Comparison of ENCODE assay signal across 10 cellular contexts in the genomic region with DNA sequence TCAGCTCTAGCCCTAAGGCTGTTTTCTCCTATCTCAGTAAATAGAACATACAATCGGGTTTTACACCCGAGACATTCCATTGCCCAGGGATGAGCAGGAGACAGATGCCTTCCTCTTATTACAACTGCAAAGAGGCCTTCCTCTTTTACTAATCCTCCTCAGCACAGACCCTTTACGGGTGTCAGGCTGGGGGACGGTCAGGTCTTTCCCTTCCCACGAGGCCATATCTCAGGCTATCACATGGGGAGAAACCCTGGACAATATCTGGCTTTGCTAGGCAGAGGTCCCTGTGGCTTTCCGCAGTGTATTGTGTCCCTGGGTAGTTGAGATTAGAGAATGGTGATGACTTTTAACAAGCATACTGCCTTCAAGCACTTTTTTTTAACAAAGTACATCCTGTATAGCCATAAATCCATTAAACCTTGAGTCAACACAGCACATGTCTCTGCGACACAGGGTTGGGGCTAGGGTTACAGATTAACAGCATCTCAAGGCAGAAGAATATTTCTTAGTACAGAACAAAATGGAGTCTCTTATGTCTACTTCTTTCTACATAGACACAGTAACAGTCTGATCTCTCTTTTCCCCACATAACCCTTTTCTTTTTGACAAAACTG. TPM values are rescaled to one million over a fixed set of nuclear protein-coding genes. Genes with fewer than 3 reads are reported as not detected.
"Had no signal": no experiment of that assay in that cellular context is flagged by ENCODE, and none has a peak within 500 bp of the region (broad histone marks: within the 10 kb centered on the region; RNA-seq: fewer than 3 reads in every experiment).

No MANE protein-coding gene starts in this region.

RNA-seq across cellular contexts. Expression of a gene that starts 49.9 kb away (rescaled TPM):
- total RNA-seq: activated CD4-positive, alpha-beta T cell treated with anti-CD3 and anti-CD28 coated beads for 36 hours; activated CD4-positive, alpha-beta T cell treated with anti-CD3 and anti-CD28 coated beads, Interleukin-2, amount 10 ng/mL, durations not matched to agents 7 days and 5 days; activated CD8-positive, alpha-beta T cell treated with anti-CD3 and anti-CD28 coated beads, Interleukin-2, amount 10 ng/mL, durations not matched to agents 7 days and 5 days; activated naive CD8-positive, alpha-beta T cell treated with anti-CD3 and anti-CD28 coated beads, Interleukin-2, amount 10 ng/mL, durations not matched to agents 7 days and 5 days; activated T-helper 2 cell treated with anti-CD3 and anti-CD28 coated beads, Interferon-gamma antibody, Interleukin-2, Interleukin-4, amounts not matched to agents 10 μg/mL and 5 μg/mL and 100 μg/mL, durations not matched to agents 14 hours and 24 hours and 36 hours; ascending aorta; cardiac muscle cell; NCI-H460; RPMI7951; SJCRH30 had no signal
- polyA plus RNA-seq: cardiac muscle cell had no signal
